ENCODE assay signal across 20 cellular contexts in the genomic region with DNA sequence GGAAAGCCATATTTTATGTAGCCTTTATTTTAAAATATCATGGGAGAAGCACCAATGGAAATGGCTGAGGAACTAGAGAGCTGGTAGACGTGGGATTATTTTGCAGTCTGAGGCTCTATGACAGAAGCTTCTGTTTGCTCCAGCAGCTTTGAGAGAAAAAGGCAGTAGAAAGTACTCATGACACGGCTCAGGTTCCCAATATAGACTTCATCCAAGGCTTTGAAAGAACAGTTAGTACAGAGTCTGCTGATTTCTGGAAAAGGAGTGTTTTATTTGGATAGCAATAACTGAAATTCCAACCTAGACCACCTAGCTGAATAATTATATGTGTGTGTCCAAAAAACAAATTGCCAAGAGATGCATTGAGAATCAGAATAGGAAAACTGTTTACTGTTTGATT. TPM values are rescaled to one million over a fixed set of nuclear protein-coding genes. Genes with fewer than 3 reads are reported as not detected.
DNase-seq lines count a peak whose midpoint lies in the region; ATAC-seq and TF ChIP-seq lines count a peak whose summit lies in the region.
"Had no signal": no experiment of that assay in that cellular context is flagged by ENCODE, and none has a peak within 500 bp of the region (broad histone marks: within the 10 kb centered on the region; RNA-seq: fewer than 3 reads in every experiment).

No MANE protein-coding gene starts in this region.

- H3K4me3 ChIP-seq in retinal pigment epithelial cell (ENCODE audit: low read length), result no peak overlapping the region
- H3K4me3 ChIP-seq in tibial nerve, result no peak overlapping the region
- H3K4me3 ChIP-seq in breast epithelium, result no peak overlapping the region
- H3K4me3 ChIP-seq: BLaER1, GM23338 had no signal

- no peak for TF ChIP-seq EP300 in tibial nerve (IDR thresholded peaks at IDR 0.05)

- WGBS in tibial nerve, 2 donors, result 24 to 35% methylated on average over 2 of the region's 2 CpGs

- intact Hi-C loops in breast epithelium (cut with DNase I; ENCODE audit: low total_unique reads), result no loop called here

- peaks cover 0 to 7% (median 0%) of the 10 kb centered on the region in 4 donors for H3K4me1 ChIP-seq in tibial nerve
- no peaks in the 10 kb centered on the region for H3K4me1 ChIP-seq in breast epithelium
- H3K4me1 ChIP-seq: Caco-2 had no signal

- H3K36me3 ChIP-seq in tibial nerve, result no peaks in the 10 kb centered on the region
- no peaks in the 10 kb centered on the region for H3K36me3 ChIP-seq in breast epithelium
- H3K36me3 ChIP-seq: BLaER1 had no signal

- H3K27ac ChIP-seq in tibial nerve, result peak overlapping the region in 3 of 4 donors; percentile 9 to 60 (median 54)
- no peak overlapping the region for H3K27ac ChIP-seq in breast epithelium
- H3K27ac ChIP-seq: 22Rv1, BLaER1, C4-2B had no signal

- H3K9me3 ChIP-seq in tibial nerve (no peaks in the 10 kb centered on the region), breast epithelium (no peaks in the 10 kb centered on the region)
- H3K9me3 ChIP-seq: Caco-2 had no signal

- TF ChIP-seq POLR2A in tibial nerve (IDR thresholded peaks at IDR 0.05), result no peak
- TF ChIP-seq POLR2A in breast epithelium (IDR thresholded peaks at IDR 0.05), result no peak

- H3K27me3 ChIP-seq in tibial nerve (no peaks in the 10 kb centered on the region), breast epithelium (no peaks in the 10 kb centered on the region)
- H3K27me3 ChIP-seq: BLaER1 had no signal

- ATAC-seq in HG03039 (IDR thresholded peaks at IDR 0.05; ENCODE audit: unreplicated experiment), result no peak
- ATAC-seq: CD8-positive, alpha-beta T cell; GM23338; HCT116 had no signal

- TF ChIP-seq CTCF in retinal pigment epithelial cell (conservative IDR thresholded peaks at IDR 0.05; ENCODE audit: low read depth, low read length) (no peak), tibial nerve (IDR thresholded peaks at IDR 0.05) (no peak), breast epithelium (IDR thresholded peaks at IDR 0.05) (no peak)

- DNase-seq in DMS 273 (lab: John Stamatoyannopoulos, UW; ENCODE audit: unreplicated experiment) (peak; percentile 16), DMS 273 treated with DMSO at 0.1 percent for 48 hours (lab: John Stamatoyannopoulos, UW) (no peak), medulla oblongata (ENCODE audit: extremely low spot score) (peak; percentile 35), retinal pigment epithelial cell (ENCODE audit: low read depth) (peak; percentile 32), tibial nerve (ENCODE audit: low spot score in 2 of 2) (no peak), breast epithelium (ENCODE audit: low spot score in 2 of 2) (no peak), NCI-H2227 treated with DMSO at 0.1 percent for 48 hours (lab: John Stamatoyannopoulos, UW) (no peak)
- DNase-seq: Caco-2; CD4-positive, CD25-positive, alpha-beta regulatory T cell; CD8-positive, alpha-beta T cell; DMS53; DMS79 treated with DMSO at 0.1 percent for 48 hours; GF-D8; H9 had no signal

RNA-seq across cellular contexts. Expression of gene MTX3, which starts 17.9 kb away (rescaled TPM):
- 10 to 100 TPM; 12.0 to 20.1 (median 18.4) TPM for total RNA-seq in tibial nerve
- total RNA-seq in breast epithelium, result 10 to 100 TPM; 14.2 to 20.2 (median 15.1) TPM

RNA-seq across cellular contexts. Expression of gene THBS4, which starts 26.2 kb away (rescaled TPM):
- 100 to 1,000 TPM in 3 of 4 donors, 10 to 100 TPM in 1; 99.0 to 376 (median 157) TPM for total RNA-seq in tibial nerve
- 1 to 10 TPM; 2.0 to 6.0 (median 3.5) TPM for total RNA-seq in breast epithelium
- total RNA-seq: Caco-2; CD4-positive, CD25-positive, alpha-beta regulatory T cell; CD8-positive, alpha-beta T cell had no signal

Comparison
In these comparisons a context has a peak if more than half of its experiments do, and no peak if none do; other contexts are left out.
1. DNase-seq: peak in DMS 273 (single experiment), medulla oblongata (single experiment) and retinal pigment epithelial cell (single experiment); none in DMS 273 treated with DMSO at 0.1 percent for 48 hours (single experiment), tibial nerve (0 of 2), breast epithelium (0 of 2) and NCI-H2227 treated with DMSO at 0.1 percent for 48 hours (single experiment).
2. H3K27ac ChIP-seq: peak in tibial nerve (3 of 4); none in breast epithelium (0 of 2).
3. RNA of gene THBS4, which starts 26.2 kb away (total RNA-seq): 99.0 to 376 TPM in tibial nerve; 2.0 to 6.0 TPM in breast epithelium; every median in the first group is over 10 times any median in the second.